In the genomic region with DNA sequence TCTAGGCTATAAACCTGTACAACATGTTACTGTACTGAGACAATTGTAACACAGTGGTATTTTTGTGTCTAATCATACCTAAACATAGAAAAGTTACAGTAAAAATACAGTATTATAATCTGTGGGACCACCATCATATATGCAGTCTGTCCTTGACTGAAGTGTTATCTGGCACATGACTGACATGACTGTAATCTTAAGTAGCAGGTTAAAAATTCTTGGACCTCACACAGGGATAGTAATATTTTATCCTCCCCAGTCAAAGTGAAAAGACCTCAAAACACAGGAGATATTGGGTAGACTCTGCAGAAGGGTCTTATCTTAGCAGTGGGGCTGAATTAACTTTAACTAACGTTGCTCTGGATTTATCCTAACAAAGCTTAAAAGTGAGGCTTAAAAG, we compare ENCODE assay signal across 1 cellular context.
TF ChIP-seq lines count a peak whose summit lies in the region.

No MANE protein-coding gene starts in this region.

TF ChIP-seq in K562, 482 proteins besides CTCF, POLR2A, EP300 and RAD21:
- TF ChIP-seq, protein P1, sequence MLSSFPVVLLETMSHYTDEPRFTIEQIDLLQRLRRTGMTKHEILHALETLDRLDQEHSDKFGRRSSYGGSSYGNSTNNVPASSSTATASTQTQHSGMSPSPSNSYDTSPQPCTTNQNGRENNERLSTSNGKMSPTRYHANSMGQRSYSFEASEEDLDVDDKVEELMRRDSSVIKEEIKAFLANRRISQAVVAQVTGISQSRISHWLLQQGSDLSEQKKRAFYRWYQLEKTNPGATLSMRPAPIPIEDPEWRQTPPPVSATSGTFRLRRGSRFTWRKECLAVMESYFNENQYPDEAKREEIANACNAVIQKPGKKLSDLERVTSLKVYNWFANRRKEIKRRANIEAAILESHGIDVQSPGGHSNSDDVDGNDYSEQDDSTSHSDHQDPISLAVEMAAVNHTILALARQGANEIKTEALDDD (IDR thresholded peaks at IDR 0.05) = peak; percentile 23; the same call in 1 of the 2 replicates
- TF ChIP-seq CBFA2T2 (conservative IDR thresholded peaks at IDR 0.05) = peak; percentile 49
- TF ChIP-seq, protein P2, sequence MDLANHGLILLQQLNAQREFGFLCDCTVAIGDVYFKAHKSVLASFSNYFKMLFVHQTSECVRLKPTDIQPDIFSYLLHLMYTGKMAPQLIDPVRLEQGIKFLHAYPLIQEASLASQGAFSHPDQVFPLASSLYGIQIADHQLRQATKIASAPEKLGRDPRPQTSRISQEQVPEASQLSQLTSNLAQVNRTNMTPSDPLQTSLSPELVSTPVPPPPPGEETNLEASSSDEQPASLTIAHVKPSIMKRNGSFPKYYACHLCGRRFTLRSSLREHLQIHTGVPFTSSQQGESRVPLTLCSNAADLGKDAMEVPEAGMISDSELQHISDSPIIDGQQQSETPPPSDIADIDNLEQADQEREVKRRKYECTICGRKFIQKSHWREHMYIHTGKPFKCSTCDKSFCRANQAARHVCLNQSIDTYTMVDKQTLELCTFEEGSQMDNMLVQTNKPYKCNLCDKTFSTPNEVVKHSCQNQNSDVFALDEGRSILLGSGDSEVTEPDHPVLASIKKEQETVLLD (IDR thresholded peaks at IDR 0.05) = no peak
- peak; percentile 31; the same call in 1 of the 2 replicates for TF ChIP-seq TCF3 (CRISPR knock-in tag; IDR thresholded peaks at IDR 0.05)
- TF ChIP-seq ZEB2 (IDR thresholded peaks at IDR 0.05) = no peak
- peak; percentile 17; the same call in 1 of the 2 replicates for TF ChIP-seq TEAD4 (IDR thresholded peaks at IDR 0.05; ENCODE audit: low read length)
- no peak for TF ChIP-seq TEAD4 (CRISPR knock-in tag; IDR thresholded peaks at IDR 0.05; ENCODE audit: borderline replicate concordance)
- peak; percentile 62; the same call in 1 of the 2 replicates for TF ChIP-seq DPF2 (IDR thresholded peaks at IDR 0.05)
- TF ChIP-seq, protein P3, sequence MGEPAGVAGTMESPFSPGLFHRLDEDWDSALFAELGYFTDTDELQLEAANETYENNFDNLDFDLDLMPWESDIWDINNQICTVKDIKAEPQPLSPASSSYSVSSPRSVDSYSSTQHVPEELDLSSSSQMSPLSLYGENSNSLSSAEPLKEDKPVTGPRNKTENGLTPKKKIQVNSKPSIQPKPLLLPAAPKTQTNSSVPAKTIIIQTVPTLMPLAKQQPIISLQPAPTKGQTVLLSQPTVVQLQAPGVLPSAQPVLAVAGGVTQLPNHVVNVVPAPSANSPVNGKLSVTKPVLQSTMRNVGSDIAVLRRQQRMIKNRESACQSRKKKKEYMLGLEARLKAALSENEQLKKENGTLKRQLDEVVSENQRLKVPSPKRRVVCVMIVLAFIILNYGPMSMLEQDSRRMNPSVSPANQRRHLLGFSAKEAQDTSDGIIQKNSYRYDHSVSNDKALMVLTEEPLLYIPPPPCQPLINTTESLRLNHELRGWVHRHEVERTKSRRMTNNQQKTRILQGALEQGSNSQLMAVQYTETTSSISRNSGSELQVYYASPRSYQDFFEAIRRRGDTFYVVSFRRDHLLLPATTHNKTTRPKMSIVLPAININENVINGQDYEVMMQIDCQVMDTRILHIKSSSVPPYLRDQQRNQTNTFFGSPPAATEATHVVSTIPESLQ (CRISPR knock-in tag; IDR thresholded peaks at IDR 0.05) = 0 out of 2 replicates have a peak, but pooled peaks have one; percentile 61
- TF ChIP-seq, protein P4, sequence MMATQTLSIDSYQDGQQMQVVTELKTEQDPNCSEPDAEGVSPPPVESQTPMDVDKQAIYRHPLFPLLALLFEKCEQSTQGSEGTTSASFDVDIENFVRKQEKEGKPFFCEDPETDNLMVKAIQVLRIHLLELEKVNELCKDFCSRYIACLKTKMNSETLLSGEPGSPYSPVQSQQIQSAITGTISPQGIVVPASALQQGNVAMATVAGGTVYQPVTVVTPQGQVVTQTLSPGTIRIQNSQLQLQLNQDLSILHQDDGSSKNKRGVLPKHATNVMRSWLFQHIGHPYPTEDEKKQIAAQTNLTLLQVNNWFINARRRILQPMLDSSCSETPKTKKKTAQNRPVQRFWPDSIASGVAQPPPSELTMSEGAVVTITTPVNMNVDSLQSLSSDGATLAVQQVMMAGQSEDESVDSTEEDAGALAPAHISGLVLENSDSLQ (IDR thresholded peaks at IDR 0.05) = peak; percentile 74
- no peak for TF ChIP-seq YY1 (IDR thresholded peaks at IDR 0.05; ENCODE audit: borderline replicate concordance in 1 of 3, control insufficient read depth in 1 of 3, extremely low read depth in 1 of 3, insufficient read depth in 3 of 3, insufficient read length in 1 of 3, insufficient replicate concordance in 2 of 3, low read depth in 1 of 3, low read length in 2 of 3)
- TF ChIP-seq, protein P5, sequence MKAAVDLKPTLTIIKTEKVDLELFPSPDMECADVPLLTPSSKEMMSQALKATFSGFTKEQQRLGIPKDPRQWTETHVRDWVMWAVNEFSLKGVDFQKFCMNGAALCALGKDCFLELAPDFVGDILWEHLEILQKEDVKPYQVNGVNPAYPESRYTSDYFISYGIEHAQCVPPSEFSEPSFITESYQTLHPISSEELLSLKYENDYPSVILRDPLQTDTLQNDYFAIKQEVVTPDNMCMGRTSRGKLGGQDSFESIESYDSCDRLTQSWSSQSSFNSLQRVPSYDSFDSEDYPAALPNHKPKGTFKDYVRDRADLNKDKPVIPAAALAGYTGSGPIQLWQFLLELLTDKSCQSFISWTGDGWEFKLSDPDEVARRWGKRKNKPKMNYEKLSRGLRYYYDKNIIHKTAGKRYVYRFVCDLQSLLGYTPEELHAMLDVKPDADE (conservative IDR thresholded peaks at IDR 0.05; ENCODE audit: control insufficient read depth, low read depth, low read length) = no peak
- TF ChIP-seq ZKSCAN3 (CRISPR knock-in tag; IDR thresholded peaks at IDR 0.05) = no peak
- TF ChIP-seq ZNF24 (IDR thresholded peaks at IDR 0.05) = no peak
- peak; percentile 52 for TF ChIP-seq MEIS2 (IDR thresholded peaks at IDR 0.05; ENCODE audit: partially characterized antibody)
- TF ChIP-seq TAL1 (IDR thresholded peaks at IDR 0.05) = peak; percentile 26; the same call in 1 of the 2 replicates
- TF ChIP-seq, protein P6, sequence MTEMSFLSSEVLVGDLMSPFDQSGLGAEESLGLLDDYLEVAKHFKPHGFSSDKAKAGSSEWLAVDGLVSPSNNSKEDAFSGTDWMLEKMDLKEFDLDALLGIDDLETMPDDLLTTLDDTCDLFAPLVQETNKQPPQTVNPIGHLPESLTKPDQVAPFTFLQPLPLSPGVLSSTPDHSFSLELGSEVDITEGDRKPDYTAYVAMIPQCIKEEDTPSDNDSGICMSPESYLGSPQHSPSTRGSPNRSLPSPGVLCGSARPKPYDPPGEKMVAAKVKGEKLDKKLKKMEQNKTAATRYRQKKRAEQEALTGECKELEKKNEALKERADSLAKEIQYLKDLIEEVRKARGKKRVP (CRISPR knock-in tag; IDR thresholded peaks at IDR 0.05) = no peak
- peak; percentile 72 for TF ChIP-seq CBFA2T3 (IDR thresholded peaks at IDR 0.05)
- peak; percentile 32; the same call in 1 of the 2 replicates for TF ChIP-seq ARID1B (IDR thresholded peaks at IDR 0.05)
- no peak for TF ChIP-seq CHD1 (IDR thresholded peaks at IDR 0.05; ENCODE audit: low read length)
- TF ChIP-seq SREBF2 (CRISPR knock-in tag; IDR thresholded peaks at IDR 0.05) = no peak
- no peak for TF ChIP-seq ZNF436 (CRISPR knock-in tag; IDR thresholded peaks at IDR 0.05)
- TF ChIP-seq TBP (optimal IDR thresholded peaks at IDR 0.05; ENCODE audit: low read depth, low read length) = no peak
- TF ChIP-seq ZNF785 (CRISPR knock-in tag; IDR thresholded peaks at IDR 0.05) = no peak
- 0 out of 4 replicates have a peak, but pooled peaks of 1 of the 2 experiments have one; percentile 17 for TF ChIP-seq MAZ (CRISPR knock-in tag; conservative IDR thresholded peaks at IDR 0.05 in 1 of 2, IDR thresholded peaks at IDR 0.05 in 1 of 2)
- TF ChIP-seq, protein P7, sequence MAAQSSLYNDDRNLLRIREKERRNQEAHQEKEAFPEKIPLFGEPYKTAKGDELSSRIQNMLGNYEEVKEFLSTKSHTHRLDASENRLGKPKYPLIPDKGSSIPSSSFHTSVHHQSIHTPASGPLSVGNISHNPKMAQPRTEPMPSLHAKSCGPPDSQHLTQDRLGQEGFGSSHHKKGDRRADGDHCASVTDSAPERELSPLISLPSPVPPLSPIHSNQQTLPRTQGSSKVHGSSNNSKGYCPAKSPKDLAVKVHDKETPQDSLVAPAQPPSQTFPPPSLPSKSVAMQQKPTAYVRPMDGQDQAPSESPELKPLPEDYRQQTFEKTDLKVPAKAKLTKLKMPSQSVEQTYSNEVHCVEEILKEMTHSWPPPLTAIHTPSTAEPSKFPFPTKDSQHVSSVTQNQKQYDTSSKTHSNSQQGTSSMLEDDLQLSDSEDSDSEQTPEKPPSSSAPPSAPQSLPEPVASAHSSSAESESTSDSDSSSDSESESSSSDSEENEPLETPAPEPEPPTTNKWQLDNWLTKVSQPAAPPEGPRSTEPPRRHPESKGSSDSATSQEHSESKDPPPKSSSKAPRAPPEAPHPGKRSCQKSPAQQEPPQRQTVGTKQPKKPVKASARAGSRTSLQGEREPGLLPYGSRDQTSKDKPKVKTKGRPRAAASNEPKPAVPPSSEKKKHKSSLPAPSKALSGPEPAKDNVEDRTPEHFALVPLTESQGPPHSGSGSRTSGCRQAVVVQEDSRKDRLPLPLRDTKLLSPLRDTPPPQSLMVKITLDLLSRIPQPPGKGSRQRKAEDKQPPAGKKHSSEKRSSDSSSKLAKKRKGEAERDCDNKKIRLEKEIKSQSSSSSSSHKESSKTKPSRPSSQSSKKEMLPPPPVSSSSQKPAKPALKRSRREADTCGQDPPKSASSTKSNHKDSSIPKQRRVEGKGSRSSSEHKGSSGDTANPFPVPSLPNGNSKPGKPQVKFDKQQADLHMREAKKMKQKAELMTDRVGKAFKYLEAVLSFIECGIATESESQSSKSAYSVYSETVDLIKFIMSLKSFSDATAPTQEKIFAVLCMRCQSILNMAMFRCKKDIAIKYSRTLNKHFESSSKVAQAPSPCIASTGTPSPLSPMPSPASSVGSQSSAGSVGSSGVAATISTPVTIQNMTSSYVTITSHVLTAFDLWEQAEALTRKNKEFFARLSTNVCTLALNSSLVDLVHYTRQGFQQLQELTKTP (IDR thresholded peaks at IDR 0.05; ENCODE audit: low read depth in 1 of 2, partially characterized antibody in 2 of 2) = no peak
